17 cellular contexts compared by ENCODE assay signal in the genomic region with DNA sequence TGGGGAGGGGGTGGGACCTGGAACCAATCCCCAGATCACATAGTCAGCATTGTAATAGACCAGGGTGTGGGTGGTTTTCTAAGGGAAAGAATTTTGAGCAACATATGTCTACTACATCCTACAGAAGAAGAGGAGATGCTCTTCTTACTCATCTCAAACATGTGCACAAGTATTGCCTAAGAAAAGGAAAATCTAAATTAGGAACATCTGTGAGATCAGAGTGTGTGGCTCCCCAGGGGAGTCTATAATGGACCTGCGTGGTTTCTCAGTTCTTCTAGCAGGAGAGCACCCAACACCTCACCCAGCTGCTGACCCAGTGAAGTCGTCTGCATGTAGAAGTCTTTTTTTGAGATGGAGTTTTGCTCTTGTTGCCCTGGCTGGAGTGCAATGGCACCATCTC.
"Had no signal": no experiment of that assay in that cellular context is flagged by ENCODE, and none has a peak within 500 bp of the region (broad histone marks: within the 10 kb centered on the region; RNA-seq: fewer than 3 reads in every experiment).

No MANE protein-coding gene starts in this region.

- H3K9me3 ChIP-seq: colonic mucosa, gastrocnemius medialis, psoas muscle, sigmoid colon had no signal

- H3K4me3 ChIP-seq: colonic mucosa, gastrocnemius medialis, heart right ventricle, left ventricle myocardium inferior, lung, psoas muscle, sigmoid colon had no signal

- H3K4me1 ChIP-seq: colonic mucosa, gastrocnemius medialis, psoas muscle had no signal

- DNase-seq: colonic mucosa; dermis blood vessel endothelial cell; gastrocnemius medialis; heart right ventricle; kidney; left cardiac atrium; left ventricle myocardium inferior; mesendoderm; naive B cell; nephron progenitor cell; psoas muscle; retina; sigmoid colon; small intestine; stimulated activated CD4-positive, alpha-beta T cell treated with anti-CD3 and anti-CD28 coated beads, Interleukin-12 subunit alpha, Interleukin-12 subunit beta, amount 100 ng/mL, for 4 hours; stimulated activated naive CD4-positive, alpha-beta T cell treated with Interleukin-2 at 50 U/mL for 16 hours had no signal

- H3K27me3 ChIP-seq: colonic mucosa, gastrocnemius medialis, sigmoid colon had no signal

- H3K27ac ChIP-seq: colonic mucosa, gastrocnemius medialis, heart right ventricle, left ventricle myocardium inferior, psoas muscle, sigmoid colon had no signal

- H3K36me3 ChIP-seq: colonic mucosa, gastrocnemius medialis, heart right ventricle, left ventricle myocardium inferior, sigmoid colon had no signal
